30 cellular contexts compared by ENCODE assay signal in the genomic region with DNA sequence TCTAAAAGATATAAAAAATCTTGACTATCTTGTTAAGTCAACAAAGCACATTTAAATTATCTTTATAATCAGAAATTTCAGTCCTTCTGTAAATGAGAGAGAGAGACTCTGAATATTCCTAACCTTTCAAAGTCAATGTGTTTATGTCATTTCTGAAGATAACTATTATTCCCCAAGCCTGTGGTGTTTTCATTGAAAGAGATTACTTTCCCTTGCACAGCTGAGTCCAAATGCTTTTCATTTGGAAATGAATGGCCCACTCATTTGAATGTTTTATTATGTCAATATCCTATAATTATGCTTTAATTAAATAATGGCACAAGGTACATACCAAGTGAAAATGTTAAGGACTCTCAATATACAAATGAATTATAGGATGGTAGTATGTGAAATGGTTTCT.
"Had no signal": no experiment of that assay in that cellular context is flagged by ENCODE, and none has a peak within 500 bp of the region (broad histone marks: within the 10 kb centered on the region; RNA-seq: fewer than 3 reads in every experiment).

No MANE protein-coding gene starts in this region.

- H3K4me3 ChIP-seq: K562, MG63, PC-9, SJCRH30, SK-N-MC had no signal

- ATAC-seq: K562, Panc1, Right ventricle myocardium inferior, SK-N-SH treated with all-trans-retinoic acid at 6 μM for 48 hours, T-cell had no signal

- H3K27ac ChIP-seq: PC-9, RWPE1, SJCRH30, SK-N-MC had no signal

- H3K4me1 ChIP-seq: SJCRH30 had no signal

- H3K36me3 Mint-ChIP-seq: T-cell had no signal

- H3K36me3 ChIP-seq: MG63, SJCRH30 had no signal

- H3K27me3 ChIP-seq: MG63, SJCRH30 had no signal

- H3K4me3 Mint-ChIP-seq: T-cell had no signal

- H3K27ac Mint-ChIP-seq: T-cell had no signal

- H3K4me2 ChIP-seq: PC-9 had no signal

- H2AFZ ChIP-seq: PC-9 had no signal

- DNase-seq: Kasumi-1, KG1, MG63, NCI-H1048, NCI-H1092 treated with DMSO at 0.1 percent for 48 hours, NCI-H1417, NCI-H1436 treated with DMSO at 0.1 percent for 48 hours, NCI-H1694 treated with DMSO at 0.1 percent for 48 hours, NCI-H187 treated with DMSO at 0.1 percent for 48 hours, NCI-H2029, NCI-H2081, NCI-H2171 treated with DMSO at 0.1 percent for 48 hours, NCI-H2227 treated with DMSO at 0.1 percent for 48 hours, NCI-H345, NCI-H446, NCI-H510A treated with DMSO at 0.1 percent for 48 hours, NCI-H524 treated with DMSO at 0.1 percent for 48 hours, NCI-H526 treated with DMSO at 0.1 percent for 48 hours, NCI-H774, SHP77, SIG-M5, SJCRH30, T-cell had no signal
